In the genomic region with DNA sequence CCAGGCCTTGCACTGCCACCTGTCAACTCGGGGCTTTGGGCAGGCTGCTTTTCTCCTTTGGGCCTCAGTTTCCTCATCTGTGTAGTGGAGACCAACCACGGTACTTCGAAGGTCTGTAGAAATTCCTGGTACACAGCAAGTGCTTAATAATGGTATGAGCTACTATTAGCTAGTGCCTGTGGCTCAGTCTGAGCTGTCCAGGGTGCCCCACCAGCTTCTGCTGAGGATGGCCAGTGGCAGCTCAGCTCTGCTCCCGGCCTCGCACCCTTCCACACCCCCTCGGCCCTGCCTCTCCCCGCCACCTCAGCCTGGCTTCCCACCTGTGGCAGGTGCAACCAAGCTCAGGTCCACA, we compare ENCODE assay signal across 15 cellular contexts. TPM values are rescaled to one million over a fixed set of nuclear protein-coding genes. Genes with fewer than 3 reads are reported as not detected.
DNase-seq lines count a peak whose midpoint lies in the region; ATAC-seq and TF ChIP-seq lines count a peak whose summit lies in the region.
"Had no signal": no experiment of that assay in that cellular context is flagged by ENCODE, and none has a peak within 500 bp of the region (broad histone marks: within the 10 kb centered on the region; RNA-seq: fewer than 3 reads in every experiment).

No MANE protein-coding gene starts in this region.

- H3K36me3 Mint-ChIP-seq in central memory CD8-positive, alpha-beta T cell (ENCODE audit: insufficient read depth), result no peaks in the 10 kb centered on the region
- no peaks in the 10 kb centered on the region for H3K36me3 Mint-ChIP-seq in natural killer cell

- H3K27me3 ChIP-seq in heart left ventricle (no peaks in the 10 kb centered on the region), transverse colon (peaks cover 5% of the 10 kb centered on the region)

- peak overlapping the region; percentile 44 for H3K27ac Mint-ChIP-seq in central memory CD8-positive, alpha-beta T cell (ENCODE audit: low read depth)
- peak overlapping the region; percentile 38 to 81 for H3K27ac Mint-ChIP-seq in natural killer cell
- H3K27ac Mint-ChIP-seq: nephron progenitor cell had no signal

- peak overlapping the region in 9 of 12 donors; percentile 50 to 88 (median 63) for H3K27ac ChIP-seq in heart left ventricle
- peak overlapping the region; percentile 42 to 74 (median 54) for H3K27ac ChIP-seq in transverse colon
- H3K27ac ChIP-seq: A549, WERI-Rb-1 had no signal

- in situ Hi-C loops in transverse colon (cut with MboI; ENCODE audit: low pct_ligation_motif_present in 1 of 4, low pct_unique_long_range_greater_than_20kb in 1 of 4, low sequenced_read_pairs in 3 of 4), result no loop called here

- H3K4me3 Mint-ChIP-seq in central memory CD8-positive, alpha-beta T cell, result no peak overlapping the region
- no peak overlapping the region for H3K4me3 Mint-ChIP-seq in natural killer cell
- H3K4me3 Mint-ChIP-seq: nephron progenitor cell had no signal

- ATAC-seq in heart left ventricle (no peak), natural killer cell (no peak), GM21360 (IDR thresholded peaks at IDR 0.05; ENCODE audit: unreplicated experiment) (no peak)
- ATAC-seq in central memory CD8-positive, alpha-beta T cell (replicated peaks; ENCODE audit: extremely low read depth, poor library complexity, severe bottlenecking), result no peak

- TF ChIP-seq CTCF in heart left ventricle (IDR thresholded peaks at IDR 0.05) (no peak), natural killer cell (IDR thresholded peaks at IDR 0.05) (no peak), transverse colon (IDR thresholded peaks at IDR 0.05) (no peak)

- no peak for TF ChIP-seq POLR2A in heart left ventricle (IDR thresholded peaks at IDR 0.05)
- no peak for TF ChIP-seq POLR2A in transverse colon (IDR thresholded peaks at IDR 0.05)

- peaks cover 0 to 56% (median 9%) of the 10 kb centered on the region in 12 donors for H3K4me1 ChIP-seq in heart left ventricle
- no peaks in the 10 kb centered on the region for H3K4me1 ChIP-seq in transverse colon

- H3K36me3 ChIP-seq in heart left ventricle (no peaks in the 10 kb centered on the region), transverse colon (no peaks in the 10 kb centered on the region)
- H3K36me3 ChIP-seq: WERI-Rb-1 had no signal

- DNase-seq in heart left ventricle (no peak), cardiac septum (ENCODE audit: low spot score) (no peak), natural killer cell (no peak), transverse colon (no peak), HK-2 (ENCODE audit: unreplicated experiment) (no peak), NCI-H1436 treated with DMSO at 0.1 percent for 48 hours (lab: John Stamatoyannopoulos, UW) (no peak)
- DNase-seq in central memory CD8-positive, alpha-beta T cell (ENCODE audit: low spot score in 2 of 2), result no peak
- DNase-seq: activated naive CD4-positive, alpha-beta T cell treated with anti-CD3 and anti-CD28 coated beads, Interleukin-2, amount 50 U/mL, for 16 hours; central memory CD4-positive, alpha-beta T cell; kidney glomerular epithelial cell; nephron progenitor cell; SK-N-SH; WERI-Rb-1 had no signal

- intact Hi-C loops in heart left ventricle (cut with DNase I), result loop anchor here in 1 of 10 donors (10.0 kb wide), 1 partner anchor 122 kb away; no protein-coding TSS in a partner anchor
- intact Hi-C loops in cardiac septum (cut with DNase I), result no loop called here
- intact Hi-C loops in natural killer cell (cut with micrococcal nuclease), result no loop called here
- intact Hi-C loops in transverse colon (cut with DNase I; ENCODE audit: low total_unique reads), result no loop called here

- H3K4me3 ChIP-seq in heart left ventricle, result no peak overlapping the region
- no peak overlapping the region for H3K4me3 ChIP-seq in transverse colon
- H3K4me3 ChIP-seq: A549 had no signal

- WGBS in heart left ventricle, 4 donors, result 74 to 95% (median 94%) methylated on average over 5 to 7 of the region's 7 CpGs
- WGBS in transverse colon (ENCODE audit: low coverage in 1 of 2), 2 donors, result 82% methylated on average over 7 of the region's 7 CpGs; no CpG with 5 or more reads in 1 of the 2 donors

- H3K4me1 Mint-ChIP-seq in central memory CD8-positive, alpha-beta T cell, result no peaks in the 10 kb centered on the region
- H3K4me1 Mint-ChIP-seq in natural killer cell, result peaks cover 15 to 39% of the 10 kb centered on the region in 2 donors

- H3K27me3 Mint-ChIP-seq in central memory CD8-positive, alpha-beta T cell, result no peaks in the 10 kb centered on the region
- no peaks in the 10 kb centered on the region for H3K27me3 Mint-ChIP-seq in natural killer cell (ENCODE audit: low read depth in 2 of 2)

- no peaks in the 10 kb centered on the region for H3K9me3 Mint-ChIP-seq in central memory CD8-positive, alpha-beta T cell
- no peaks in the 10 kb centered on the region for H3K9me3 Mint-ChIP-seq in natural killer cell

- no peak for TF ChIP-seq EP300 in transverse colon (IDR thresholded peaks at IDR 0.05; ENCODE audit: low read depth)

- H3K9me3 ChIP-seq in heart left ventricle (no peaks in the 10 kb centered on the region), transverse colon (no peaks in the 10 kb centered on the region)
- H3K9me3 ChIP-seq: SK-N-SH had no signal

RNA-seq across cellular contexts. Expression of a gene that starts 26.2 kb away (rescaled TPM):
- total RNA-seq in heart left ventricle (10 to 100 TPM in 2 of 9 donors, 1 to 10 TPM in 7; 3.7 to 35.4 (median 6.0) TPM), cardiac septum (8.5 TPM), natural killer cell (100 to 1,000 TPM; 250 to 298 (median 285) TPM), transverse colon (10 to 100 TPM in 3 of 4 donors, 1 to 10 TPM in 1; 9.0 to 65.9 (median 28.6) TPM)
- polyA plus RNA-seq in heart left ventricle, result 1 to 10 TPM; 2.0 to 2.5 TPM
